In genomic region chr2:231300020-231300721, GRCh38 we compare ENCODE assay signal across 10 cellular contexts.
DNase-seq lines count a peak whose midpoint lies in the region; ATAC-seq, FAIRE-seq and TF ChIP-seq lines count a peak whose summit lies in the region.
"Had no signal": no experiment of that assay in that cellular context is flagged by ENCODE, and none has a peak within 500 bp of the region (broad histone marks: within the 10 kb centered on the region; RNA-seq: fewer than 3 reads in every experiment).

No MANE protein-coding gene starts in this region.

- dilution Hi-C loops in endothelial cell of umbilical vein (cut with MboI; ENCODE audit: extremely low pct_ligation_motif_present, low sequenced_read_pairs), result no loop called here

- TF ChIP-seq POLR2A in GM19099 (IDR thresholded peaks at IDR 0.05; ENCODE audit: extremely low read depth, insufficient read length, low read depth), result peak; percentile 25
- TF ChIP-seq POLR2A in endothelial cell of umbilical vein (IDR thresholded peaks at IDR 0.05; ENCODE audit: low read depth, low read length), result no peak

- H3K27ac ChIP-seq in endothelial cell of umbilical vein (ENCODE audit: insufficient read depth, low read depth, low read length), result peak overlapping the region; percentile 60
- H3K27ac ChIP-seq in psoas muscle, result no peak overlapping the region

- in situ Hi-C loops in KBM-7 (cut with MboI; ENCODE audit: low pct_unique_long_range_greater_than_20kb, low sequenced_read_pairs), result no loop called here

- CTCF ChIA-PET in endothelial cell of umbilical vein (lab: Charles Lee), result interaction anchor here (0.8 to 6.2 kb wide), 8 partner anchors 10 to 152 kb away, joined by 3 to 77 read pairs (median 6); no protein-coding TSS in a partner anchor
- CTCF ChIA-PET in GM10248 (lab: Yijun Ruan, JAX), result interaction anchor here (1.0 to 6.3 kb wide), 6 partner anchors 8 to 149 kb away, joined by 3 to 48 read pairs (median 4); no protein-coding TSS in a partner anchor

- TF ChIP-seq CTCF in endothelial cell of umbilical vein (IDR thresholded peaks at IDR 0.05; ENCODE audit: extremely low read depth in 1 of 2, insufficient read depth in 1 of 2, low read depth in 1 of 2, low read length in 2 of 2) (no peak), psoas muscle (IDR thresholded peaks at IDR 0.05) (no peak), GM10248 (IDR thresholded peaks at IDR 0.05; ENCODE audit: control extremely low read depth, extremely low read depth, low read depth, missing control alignments) (no peak)

- H3K9me3 ChIP-seq in endothelial cell of umbilical vein (replicated peaks; ENCODE audit: control insufficient read depth, insufficient read depth, low read length) (no peaks in the 10 kb centered on the region), psoas muscle (no peaks in the 10 kb centered on the region)

- H3K27me3 ChIP-seq in endothelial cell of umbilical vein (ENCODE audit: control insufficient read depth in 2 of 2, insufficient read depth in 2 of 2, low read length in 2 of 2) (no peaks in the 10 kb centered on the region), psoas muscle (ENCODE audit: insufficient read depth in 3 of 3, low read length in 2 of 3) (no peaks in the 10 kb centered on the region)

- intact Hi-C loops in endothelial cell of umbilical vein (cut with micrococcal nuclease) (no loop called here), psoas muscle (cut with DNase I) (no loop called here)

- peak; percentile 66 for DNase-seq in MV-4-11 (lab: John Stamatoyannopoulos, UW)
- peak; percentile 87 for DNase-seq in endothelial cell of umbilical vein (ENCODE audit: low read depth, low spot score)
- DNase-seq in psoas muscle, result no peak
- no peak for DNase-seq in GM10248 (ENCODE audit: extremely low spot score)
- no peak for DNase-seq in KBM-7
- no peak for DNase-seq in Kasumi-1 (lab: John Stamatoyannopoulos, UW)
- no peak for DNase-seq in SHP77 treated with DMSO at 0.1 percent for 48 hours (lab: John Stamatoyannopoulos, UW)
- DNase-seq: activated CD4-positive, alpha-beta T cell treated with anti-CD3 and anti-CD28 coated beads for 4 hours; mammary epithelial cell had no signal

- H3K4me1 ChIP-seq in endothelial cell of umbilical vein (ENCODE audit: control insufficient read depth, extremely low read depth, insufficient read depth, low read length) (peaks cover 18% of the 10 kb centered on the region), psoas muscle (no peaks in the 10 kb centered on the region)

- no peaks in the 10 kb centered on the region for H3K9me1 ChIP-seq in endothelial cell of umbilical vein (replicated peaks; ENCODE audit: control insufficient read depth, extremely low read depth, insufficient read depth, low read length)

- H3K36me3 ChIP-seq in endothelial cell of umbilical vein (ENCODE audit: control insufficient read depth in 2 of 2, extremely low read depth in 1 of 2, insufficient read depth in 2 of 2, low read length in 2 of 2), result no peaks in the 10 kb centered on the region
- H3K36me3 ChIP-seq in psoas muscle (ENCODE audit: insufficient read depth in 1 of 2, low read depth in 1 of 2), result no peaks in the 10 kb centered on the region

- no peak overlapping the region for H3K9ac ChIP-seq in endothelial cell of umbilical vein (replicated peaks; ENCODE audit: extremely low read depth, insufficient read depth, low read length)

- POLR2A ChIA-PET in endothelial cell of umbilical vein (lab: Charles Lee), result no interaction called here
- POLR2A ChIA-PET in GM10248 (lab: Yijun Ruan, JAX), result no interaction called here

- no TSS peak for BruUV-seq in endothelial cell of umbilical vein (replicated peaks; lab: Mats Ljungman, UMichigan)

- ATAC-seq in psoas muscle, result peak in 3 of 4 donors; percentile 36 to 75 (median 71)

- peak overlapping the region; percentile 63 for H3K4me2 ChIP-seq in endothelial cell of umbilical vein (ENCODE audit: insufficient read depth, low read length)

- peak overlapping the region; percentile 80 for H2AFZ ChIP-seq in endothelial cell of umbilical vein (ENCODE audit: low read depth, low read length)

- FAIRE-seq in endothelial cell of umbilical vein (lab: Jason Lieb, UNC), result peak; percentile 95

- no peaks in the 10 kb centered on the region for H4K20me1 ChIP-seq in endothelial cell of umbilical vein (replicated peaks; ENCODE audit: control insufficient read depth, extremely low read depth, insufficient read depth, low read length)

- no peak overlapping the region for H3K4me3 ChIP-seq in endothelial cell of umbilical vein (replicated peaks in 1 of 3; ENCODE audit: insufficient read depth in 1 of 3, low read depth in 1 of 3, low read length in 3 of 3)
- H3K4me3 ChIP-seq in psoas muscle, result no peak overlapping the region

- H3K79me2 ChIP-seq in endothelial cell of umbilical vein (ENCODE audit: control insufficient read depth, insufficient read depth, low read length), result no peaks in the 10 kb centered on the region

- WGBS in psoas muscle, 3 donors, result 66 to 70% (median 67%) methylated on average over 8 of the region's 8 CpGs

TF ChIP-seq in endothelial cell of umbilical vein, 7 proteins besides CTCF, POLR2A, EP300 and RAD21:
- no peak for TF ChIP-seq JUN (IDR thresholded peaks at IDR 0.05; ENCODE audit: borderline replicate concordance, insufficient read depth, insufficient read length, low read depth)
- TF ChIP-seq FOS (IDR thresholded peaks at IDR 0.05; ENCODE audit: borderline replicate concordance, insufficient read depth, low read length), result peak; percentile 45
TF ChIP-seq in endothelial cell of umbilical vein: peak in this region for 1.

Comparison
In these comparisons a context has a peak if more than half of its experiments do, and no peak if none do; other contexts are left out.
1. DNase-seq: peak in MV-4-11 (single experiment) and endothelial cell of umbilical vein (single experiment); none in psoas muscle (0 of 2), GM10248 (single experiment), KBM-7 (single experiment), Kasumi-1 (0 of 2) and SHP77 treated with DMSO at 0.1 percent for 48 hours (single experiment).